Comparison of ENCODE assay signal across 1 cellular context in the genomic region with DNA sequence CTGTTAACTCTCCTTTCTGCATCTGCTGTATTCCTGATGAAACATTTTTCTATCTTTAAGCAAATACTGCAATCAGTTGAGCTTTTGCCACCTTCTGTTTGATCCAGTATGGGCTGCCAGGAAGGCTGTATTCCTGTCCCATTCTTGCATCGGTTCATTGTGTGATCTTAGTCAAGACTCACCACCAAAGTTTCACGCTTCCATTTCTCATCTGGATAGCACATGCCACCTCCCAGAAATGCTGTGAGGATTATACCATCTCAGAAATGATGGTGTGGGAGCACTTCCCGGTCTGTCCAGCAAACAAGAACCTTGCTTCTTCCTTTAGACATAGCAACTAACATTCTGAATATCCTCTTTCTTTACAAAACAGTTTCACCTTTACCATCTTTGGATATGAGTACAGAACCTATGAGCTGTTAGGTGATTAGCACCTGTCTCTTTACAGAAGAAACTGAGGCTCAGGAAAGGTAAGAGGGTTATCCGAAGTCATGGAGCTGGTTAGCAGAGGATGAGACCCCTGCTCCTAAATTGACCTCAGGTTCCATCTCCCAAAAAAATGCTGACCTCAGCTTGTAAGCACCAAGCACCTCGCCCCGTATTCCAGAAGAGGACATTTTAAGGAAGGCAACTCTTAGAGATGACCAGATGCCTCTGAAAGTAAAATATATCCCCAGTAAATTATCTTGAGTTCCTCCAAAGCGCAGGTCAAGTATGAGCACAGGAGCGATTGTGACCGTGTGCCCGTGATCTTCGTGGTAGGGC.
TF ChIP-seq lines count a peak whose summit lies in the region.

No MANE protein-coding gene starts in this region.

TF ChIP-seq in A549, 52 proteins besides CTCF, POLR2A, EP300 and RAD21 (continued from another document):
- TF ChIP-seq BHLHE40 (IDR thresholded peaks at IDR 0.05; ENCODE audit: low read depth, low read length) (no peak), CHD4 (IDR thresholded peaks at IDR 0.05; ENCODE audit: borderline replicate concordance) (no peak)
- TF ChIP-seq, protein P1, sequence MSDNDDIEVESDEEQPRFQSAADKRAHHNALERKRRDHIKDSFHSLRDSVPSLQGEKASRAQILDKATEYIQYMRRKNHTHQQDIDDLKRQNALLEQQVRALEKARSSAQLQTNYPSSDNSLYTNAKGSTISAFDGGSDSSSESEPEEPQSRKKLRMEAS (IDR thresholded peaks at IDR 0.05), result 0 out of 2 replicates have a peak, but pooled peaks have one; percentile 3
- TF ChIP-seq, protein P2, sequence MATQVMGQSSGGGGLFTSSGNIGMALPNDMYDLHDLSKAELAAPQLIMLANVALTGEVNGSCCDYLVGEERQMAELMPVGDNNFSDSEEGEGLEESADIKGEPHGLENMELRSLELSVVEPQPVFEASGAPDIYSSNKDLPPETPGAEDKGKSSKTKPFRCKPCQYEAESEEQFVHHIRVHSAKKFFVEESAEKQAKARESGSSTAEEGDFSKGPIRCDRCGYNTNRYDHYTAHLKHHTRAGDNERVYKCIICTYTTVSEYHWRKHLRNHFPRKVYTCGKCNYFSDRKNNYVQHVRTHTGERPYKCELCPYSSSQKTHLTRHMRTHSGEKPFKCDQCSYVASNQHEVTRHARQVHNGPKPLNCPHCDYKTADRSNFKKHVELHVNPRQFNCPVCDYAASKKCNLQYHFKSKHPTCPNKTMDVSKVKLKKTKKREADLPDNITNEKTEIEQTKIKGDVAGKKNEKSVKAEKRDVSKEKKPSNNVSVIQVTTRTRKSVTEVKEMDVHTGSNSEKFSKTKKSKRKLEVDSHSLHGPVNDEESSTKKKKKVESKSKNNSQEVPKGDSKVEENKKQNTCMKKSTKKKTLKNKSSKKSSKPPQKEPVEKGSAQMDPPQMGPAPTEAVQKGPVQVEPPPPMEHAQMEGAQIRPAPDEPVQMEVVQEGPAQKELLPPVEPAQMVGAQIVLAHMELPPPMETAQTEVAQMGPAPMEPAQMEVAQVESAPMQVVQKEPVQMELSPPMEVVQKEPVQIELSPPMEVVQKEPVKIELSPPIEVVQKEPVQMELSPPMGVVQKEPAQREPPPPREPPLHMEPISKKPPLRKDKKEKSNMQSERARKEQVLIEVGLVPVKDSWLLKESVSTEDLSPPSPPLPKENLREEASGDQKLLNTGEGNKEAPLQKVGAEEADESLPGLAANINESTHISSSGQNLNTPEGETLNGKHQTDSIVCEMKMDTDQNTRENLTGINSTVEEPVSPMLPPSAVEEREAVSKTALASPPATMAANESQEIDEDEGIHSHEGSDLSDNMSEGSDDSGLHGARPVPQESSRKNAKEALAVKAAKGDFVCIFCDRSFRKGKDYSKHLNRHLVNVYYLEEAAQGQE (IDR thresholded peaks at IDR 0.05), result no peak
- TF ChIP-seq, protein P3, sequence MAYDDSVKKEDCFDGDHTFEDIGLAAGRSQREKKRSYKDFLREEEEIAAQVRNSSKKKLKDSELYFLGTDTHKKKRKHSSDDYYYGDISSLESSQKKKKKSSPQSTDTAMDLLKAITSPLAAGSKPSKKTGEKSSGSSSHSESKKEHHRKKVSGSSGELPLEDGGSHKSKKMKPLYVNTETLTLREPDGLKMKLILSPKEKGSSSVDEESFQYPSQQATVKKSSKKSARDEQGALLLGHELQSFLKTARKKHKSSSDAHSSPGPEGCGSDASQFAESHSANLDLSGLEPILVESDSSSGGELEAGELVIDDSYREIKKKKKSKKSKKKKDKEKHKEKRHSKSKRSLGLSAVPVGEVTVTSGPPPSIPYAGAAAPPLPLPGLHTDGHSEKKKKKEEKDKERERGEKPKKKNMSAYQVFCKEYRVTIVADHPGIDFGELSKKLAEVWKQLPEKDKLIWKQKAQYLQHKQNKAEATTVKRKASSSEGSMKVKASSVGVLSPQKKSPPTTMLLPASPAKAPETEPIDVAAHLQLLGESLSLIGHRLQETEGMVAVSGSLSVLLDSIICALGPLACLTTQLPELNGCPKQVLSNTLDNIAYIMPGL (CRISPR knock-in tag; IDR thresholded peaks at IDR 0.05; ENCODE audit: borderline replicate concordance), result no peak
TF ChIP-seq in A549: peak in this region for 2.
